ENCODE assay signal across 8 cellular contexts in genomic region chr1:42931911-42932422, GRCh38. TPM values are rescaled to one million over a fixed set of nuclear protein-coding genes. Genes with fewer than 3 reads are reported as not detected.
DNase-seq lines count a peak whose midpoint lies in the region; ATAC-seq and TF ChIP-seq lines count a peak whose summit lies in the region.

No MANE protein-coding gene starts in this region.

- CTCF ChIA-PET in activated CD4-positive, alpha-beta memory T cell treated with anti-CD3 and anti-CD28 coated beads, Interleukin-2, amount 10 ng/mL, durations not matched to agents 7 days and 5 days (lab: Charles Lee): interaction anchor here (0.5 to 2.4 kb wide), 9 partner anchors 9 to 168 kb away, joined by 3 to 14 read pairs (median 6); partner anchors contain the start of genes C1orf50 and P3H1

- H3K36me3 Mint-ChIP-seq in activated CD4-positive, alpha-beta memory T cell treated with anti-CD3 and anti-CD28 coated beads, Interleukin-2, amount 10 ng/mL, durations not matched to agents 7 days and 5 days (ENCODE audit: low read depth): peaks cover 86% of the 10 kb centered on the region

- H3K4me3 Mint-ChIP-seq in activated CD4-positive, alpha-beta memory T cell treated with anti-CD3 and anti-CD28 coated beads, Interleukin-2, amount 10 ng/mL, durations not matched to agents 7 days and 5 days: peak overlapping the region; percentile 74

- no peaks in the 10 kb centered on the region for H3K9me3 Mint-ChIP-seq in activated CD4-positive, alpha-beta memory T cell treated with anti-CD3 and anti-CD28 coated beads, Interleukin-2, amount 10 ng/mL, durations not matched to agents 7 days and 5 days

- ATAC-seq in GM21529 (IDR thresholded peaks at IDR 0.05; ENCODE audit: unreplicated experiment) (peak; percentile 60), foreskin keratinocyte (peak; percentile 13)

- DNase-seq in DMS79 treated with DMSO at 0.1 percent for 48 hours (lab: John Stamatoyannopoulos, UW) (peak; percentile 15), Karpas-422 (no peak), foreskin keratinocyte (peak in 1 of 2 donors; percentile 45), sigmoid colon (peak; percentile 70), NCI-H2107 treated with DMSO at 0.1 percent for 48 hours (lab: John Stamatoyannopoulos, UW; ENCODE audit: unreplicated experiment) (no peak), NCI-H1930 (lab: John Stamatoyannopoulos, UW) (no peak)
- peak; percentile 90 for DNase-seq in activated CD4-positive, alpha-beta memory T cell treated with anti-CD3 and anti-CD28 coated beads, Interleukin-2, amount 10 ng/mL, durations not matched to agents 7 days and 5 days

- H3K4me1 ChIP-seq in Karpas-422 (ENCODE audit: low read length): peaks cover 57% of the 10 kb centered on the region
- peaks cover 35% of the 10 kb centered on the region for H3K4me1 ChIP-seq in foreskin keratinocyte
- H3K4me1 ChIP-seq in sigmoid colon: peaks cover 0 to 9% (median 7%) of the 10 kb centered on the region in 4 donors

- WGBS in sigmoid colon, 2 donors: 11 to 21% methylated on average over 11 of the region's 11 CpGs

- H3K36me3 ChIP-seq in Karpas-422 (ENCODE audit: insufficient read depth, low read length) (peaks cover 36% of the 10 kb centered on the region), sigmoid colon (peaks cover 0 to 37% (median 14%) of the 10 kb centered on the region in 4 donors)

- peak overlapping the region; percentile 94 for H3K27ac Mint-ChIP-seq in activated CD4-positive, alpha-beta memory T cell treated with anti-CD3 and anti-CD28 coated beads, Interleukin-2, amount 10 ng/mL, durations not matched to agents 7 days and 5 days

- peak overlapping the region; percentile 32; the same call in 1 of the 2 replicates for H3K9ac ChIP-seq in Karpas-422 (ENCODE audit: low read length)

- H3K27ac ChIP-seq in Karpas-422 (ENCODE audit: low read length) (peak overlapping the region; percentile 57), foreskin keratinocyte (peak overlapping the region; percentile 67), sigmoid colon (peak overlapping the region in 2 of 4 donors; percentile 12 to 14)

- peaks cover 54% of the 10 kb centered on the region for H3K79me2 ChIP-seq in Karpas-422 (ENCODE audit: low read length)

- H3K4me2 ChIP-seq in Karpas-422 (ENCODE audit: low read depth, low read length, poor library complexity, severe bottlenecking): peak overlapping the region; percentile 28

- H3K4me3 ChIP-seq in Karpas-422 (ENCODE audit: low read length) (no peak overlapping the region), sigmoid colon (no peak overlapping the region)

- intact Hi-C loops in sigmoid colon (cut with DNase I): no loop called here

- TF ChIP-seq EP300 in sigmoid colon (IDR thresholded peaks at IDR 0.05): no peak

- no peak for TF ChIP-seq POLR2A in sigmoid colon (IDR thresholded peaks at IDR 0.05)

- no peaks in the 10 kb centered on the region for H3K9me2 ChIP-seq in Karpas-422 (replicated peaks; ENCODE audit: insufficient read depth, low read length)

- peaks cover 100% of the 10 kb centered on the region for H3K4me1 Mint-ChIP-seq in activated CD4-positive, alpha-beta memory T cell treated with anti-CD3 and anti-CD28 coated beads, Interleukin-2, amount 10 ng/mL, durations not matched to agents 7 days and 5 days

- TF ChIP-seq CTCF in foreskin keratinocyte (conservative IDR thresholded peaks at IDR 0.05) (no peak), sigmoid colon (IDR thresholded peaks at IDR 0.05) (no peak)

- H3K27me3 ChIP-seq in Karpas-422 (ENCODE audit: low read length) (no peaks in the 10 kb centered on the region), foreskin keratinocyte (no peaks in the 10 kb centered on the region), sigmoid colon (no peaks in the 10 kb centered on the region)

- no peak overlapping the region for H2AFZ ChIP-seq in Karpas-422 (ENCODE audit: low read length)

- POLR2A ChIA-PET in activated CD4-positive, alpha-beta memory T cell treated with anti-CD3 and anti-CD28 coated beads, Interleukin-2, amount 10 ng/mL, durations not matched to agents 7 days and 5 days (lab: Charles Lee): interaction anchor here (0.7 to 2.4 kb wide), 14 partner anchors 8 to 165 kb away, joined by 3 to 71 read pairs (median 4); partner anchors contain the start of genes C1orf50, ERMAP, P3H1 and SVBP

- H3K27me3 Mint-ChIP-seq in activated CD4-positive, alpha-beta memory T cell treated with anti-CD3 and anti-CD28 coated beads, Interleukin-2, amount 10 ng/mL, durations not matched to agents 7 days and 5 days: no peaks in the 10 kb centered on the region

- H3K9me3 ChIP-seq in Karpas-422 (ENCODE audit: low read length) (no peaks in the 10 kb centered on the region), sigmoid colon (no peaks in the 10 kb centered on the region)

- H4K20me1 ChIP-seq in Karpas-422 (ENCODE audit: insufficient read depth, low read depth, low read length): peaks cover 41% of the 10 kb centered on the region

RNA-seq across cellular contexts. Expression of gene SLC2A1, which starts 26.7 kb away (rescaled TPM):
- total RNA-seq in Karpas-422 (2014; rRNA removed; shearing (Covaris generic); ENCODE audit: low replicate concordance): 72.2 and 83.8 TPM in 2 replicates
- total RNA-seq in activated CD4-positive, alpha-beta memory T cell treated with anti-CD3 and anti-CD28 coated beads, Interleukin-2, amount 10 ng/mL, durations not matched to agents 7 days and 5 days: 100 to 1,000 TPM; 153 TPM
- total RNA-seq in foreskin keratinocyte: 204 and 209 TPM in 2 replicates
- polyA plus RNA-seq in foreskin keratinocyte: 178 and 182 TPM in 2 replicates
- total RNA-seq in sigmoid colon: 10 to 100 TPM in 3 of 4 donors, 1 to 10 TPM in 1; 7.7 to 33.5 (median 15.3) TPM
- 10 to 100 TPM in 1 of 3 donors, 1 to 10 TPM in 2; 4.2 to 44.9 (median 8.8) TPM for polyA plus RNA-seq in sigmoid colon

Comparison
In these comparisons a context has a peak if more than half of its experiments do, and no peak if none do; other contexts are left out.
1. DNase-seq: peak in DMS79 treated with DMSO at 0.1 percent for 48 hours (single experiment), activated CD4-positive, alpha-beta memory T cell treated with anti-CD3 and anti-CD28 coated beads, Interleukin-2, amount 10 ng/mL, durations not matched to agents 7 days and 5 days (single experiment) and sigmoid colon (single experiment); none in Karpas-422 (single experiment), NCI-H2107 treated with DMSO at 0.1 percent for 48 hours (single experiment) and NCI-H1930 (0 of 2).